ENCODE assay signal across 7 cellular contexts in genomic region chr20:19757487-19757972, GRCh38. TPM values are rescaled to one million over a fixed set of nuclear protein-coding genes. Genes with fewer than 3 reads are reported as not detected.
DNase-seq lines count a peak whose midpoint lies in the region; ATAC-seq and TF ChIP-seq lines count a peak whose summit lies in the region.

No MANE protein-coding gene starts in this region.

- TF ChIP-seq CTCF in Peyer's patch (IDR thresholded peaks at IDR 0.05), result no peak
- no peak for TF ChIP-seq CTCF in epithelial cell of esophagus (IDR thresholded peaks at IDR 0.05; ENCODE audit: insufficient read depth, low read depth, low read length, missing control alignments)
- TF ChIP-seq CTCF in upper lobe of left lung (IDR thresholded peaks at IDR 0.05), result no peak

- H3K4me3 ChIP-seq in Peyer's patch, result peak overlapping the region; percentile 43 to 91 (median 65)
- peak overlapping the region; percentile 89 for H3K4me3 ChIP-seq in epithelial cell of esophagus (ENCODE audit: low read length)
- H3K4me3 ChIP-seq in mesodermal cell (ENCODE audit: extremely low read depth, insufficient read depth, low read length, poor library complexity, severe bottlenecking), result peak overlapping the region; percentile 86
- H3K4me3 ChIP-seq in upper lobe of left lung, result peak overlapping the region; percentile 77 to 85 (median 82)

- H3K27me3 ChIP-seq in Peyer's patch (no peaks in the 10 kb centered on the region), upper lobe of left lung (no peaks in the 10 kb centered on the region)

- WGBS in mesodermal cell (ENCODE audit: insufficient coverage in 2 of 2), 2 experiments, result 0 to 1% methylated on average over 28 to 32 of the region's 33 CpGs
- WGBS in upper lobe of left lung, 2 donors, result 1 to 3% methylated on average over 7 to 30 of the region's 33 CpGs

- H3K9me3 ChIP-seq in Peyer's patch (no peaks in the 10 kb centered on the region), mesodermal cell (ENCODE audit: control insufficient read depth, low read length) (no peaks in the 10 kb centered on the region), upper lobe of left lung (no peaks in the 10 kb centered on the region)

- H3K36me3 ChIP-seq in Peyer's patch (no peaks in the 10 kb centered on the region), mesodermal cell (ENCODE audit: control insufficient read depth, insufficient read depth, low read length) (peaks cover 15% of the 10 kb centered on the region), upper lobe of left lung (no peaks in the 10 kb centered on the region)

- H3K27ac ChIP-seq in Peyer's patch, result peak overlapping the region; percentile 78 to 92 (median 88)
- H3K27ac ChIP-seq in mesodermal cell (ENCODE audit: low read depth, low read length, severe bottlenecking), result peak overlapping the region; percentile 97
- H3K27ac ChIP-seq in upper lobe of left lung, result peak overlapping the region; percentile 94 to 100 (median 97)

- DNase-seq in HCEC 1CT, result peak; percentile 68
- DNase-seq in Peyer's patch, result peak in 2 of 3 donors; percentile 76 to 84
- DNase-seq in epithelial cell of esophagus (ENCODE audit: low read depth), result peak; percentile 63
- peak; percentile 85 to 95 for DNase-seq in upper lobe of left lung

- H3K4me1 ChIP-seq in Peyer's patch, result peaks cover 0 to 5% (median 0%) of the 10 kb centered on the region in 4 donors
- peaks cover 20% of the 10 kb centered on the region for H3K4me1 ChIP-seq in mesodermal cell (ENCODE audit: control insufficient read depth, insufficient read depth, low read length, poor library complexity, severe bottlenecking)
- H3K4me1 ChIP-seq in upper lobe of left lung, result peaks cover 29 to 47% (median 37%) of the 10 kb centered on the region in 4 donors

- TF ChIP-seq EP300 in upper lobe of left lung (IDR thresholded peaks at IDR 0.05), result no peak

- TF ChIP-seq POLR2A in Peyer's patch (IDR thresholded peaks at IDR 0.05) (peak; percentile 54 to 69), upper lobe of left lung (IDR thresholded peaks at IDR 0.05) (peak in 2 of 4 donors; percentile 75 to 81)

- peak; percentile 88 to 93 for ATAC-seq in upper lobe of left lung (ENCODE audit: low FRiP score in 2 of 2)
- no peak for ATAC-seq in GM18873 (IDR thresholded peaks at IDR 0.05; ENCODE audit: low FRiP score, unreplicated experiment)
- no peak for ATAC-seq in HG03175 (IDR thresholded peaks at IDR 0.05; ENCODE audit: unreplicated experiment)

RNA-seq across cellular contexts. Expression of gene RIN2, which starts 0.5 kb away (rescaled TPM):
- total RNA-seq in Peyer's patch (100 to 1,000 TPM in 3 of 4 donors, 10 to 100 TPM in 1; 65.2 to 181 (median 149) TPM), upper lobe of left lung (100 to 1,000 TPM in 5 of 6 donors, 10 to 100 TPM in 1; 89.5 to 149 (median 109) TPM)
- polyA plus RNA-seq in mesodermal cell (2013, experiment 1 of 2), result 39.8 TPM
- 32.0 TPM for polyA plus RNA-seq in mesodermal cell (2013, experiment 2 of 2)

Comparison
In these comparisons a context has a peak if more than half of its experiments do, and no peak if none do; other contexts are left out.
1. ATAC-seq: peak in upper lobe of left lung (2 of 2); none in GM18873 (single experiment) and HG03175 (single experiment).
2. Peak in every context shown above with its lines, with median percentiles within 50 percentile points of each other: DNase-seq, H3K27ac ChIP-seq and H3K4me3 ChIP-seq.